2 cellular contexts compared by ENCODE assay signal in the genomic region with DNA sequence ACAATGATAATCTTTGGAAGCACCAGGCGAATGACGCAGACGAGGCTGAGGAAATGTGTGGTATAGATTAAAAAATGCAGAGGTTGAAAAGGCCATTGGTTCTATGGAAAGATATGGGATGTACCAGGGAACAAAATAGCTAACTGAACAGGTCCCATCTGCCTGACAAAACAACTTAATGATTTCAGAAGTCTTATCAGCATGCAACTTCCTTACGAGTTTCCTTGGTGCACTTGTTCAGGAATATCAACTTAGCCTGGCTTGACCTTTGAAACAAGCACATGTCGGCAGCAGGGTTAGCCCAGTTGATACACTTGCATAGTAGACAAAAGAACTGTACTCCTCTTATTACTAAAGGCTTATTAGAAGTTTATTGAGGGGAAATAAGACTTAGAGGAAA.
"Had no signal": no experiment of that assay in that cellular context is flagged by ENCODE, and none has a peak within 500 bp of the region (broad histone marks: within the 10 kb centered on the region; RNA-seq: fewer than 3 reads in every experiment).

No MANE protein-coding gene starts in this region.

- H3K4me3 ChIP-seq: GM12878 had no signal

- DNase-seq: GDM1 had no signal

- ATAC-seq: GM12878 had no signal
